Comparison of ENCODE assay signal across 10 cellular contexts in the genomic region with DNA sequence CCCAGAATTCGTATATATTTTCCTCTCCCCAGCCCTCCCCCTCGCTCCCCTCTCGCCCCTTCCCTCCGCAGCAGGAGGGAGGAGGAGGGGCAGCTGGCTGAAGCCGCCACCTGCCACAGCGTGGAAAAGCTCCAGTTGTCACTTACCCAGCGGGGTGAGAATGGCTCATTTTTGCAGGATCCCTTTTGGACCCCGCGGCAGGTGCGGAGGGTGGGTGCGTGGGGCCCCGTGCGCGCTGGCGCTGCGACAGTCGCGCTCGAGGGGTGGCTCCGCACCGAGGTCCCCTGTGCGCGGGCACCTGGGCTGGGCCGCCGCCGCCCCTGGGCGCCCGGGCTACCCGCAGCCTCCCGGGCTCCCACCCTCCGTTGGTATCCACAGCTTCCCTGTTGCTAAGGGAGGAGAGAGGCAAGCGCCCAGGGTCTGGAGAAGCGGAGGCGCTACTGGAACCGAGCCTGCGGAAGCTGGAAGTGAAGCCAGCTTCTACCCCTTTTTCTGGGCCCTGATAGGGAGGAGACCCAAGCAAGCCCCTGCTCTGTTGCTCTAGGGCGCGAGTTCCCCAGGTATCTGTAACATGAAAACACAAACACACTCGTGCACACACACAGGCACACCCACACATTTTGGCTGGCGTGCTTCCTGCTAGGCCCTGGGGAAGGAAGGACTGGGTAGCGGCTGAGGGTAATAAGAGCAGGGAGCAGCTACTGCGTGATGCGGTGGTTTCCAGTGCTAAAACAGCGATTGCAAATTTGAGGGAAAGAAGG. TPM values are rescaled to one million over a fixed set of nuclear protein-coding genes. Genes with fewer than 3 reads are reported as not detected.
DNase-seq lines count a peak whose midpoint lies in the region; ATAC-seq and TF ChIP-seq lines count a peak whose summit lies in the region.
"Had no signal": no experiment of that assay in that cellular context is flagged by ENCODE, and none has a peak within 500 bp of the region (broad histone marks: within the 10 kb centered on the region; RNA-seq: fewer than 3 reads in every experiment).

A gene with protein sequence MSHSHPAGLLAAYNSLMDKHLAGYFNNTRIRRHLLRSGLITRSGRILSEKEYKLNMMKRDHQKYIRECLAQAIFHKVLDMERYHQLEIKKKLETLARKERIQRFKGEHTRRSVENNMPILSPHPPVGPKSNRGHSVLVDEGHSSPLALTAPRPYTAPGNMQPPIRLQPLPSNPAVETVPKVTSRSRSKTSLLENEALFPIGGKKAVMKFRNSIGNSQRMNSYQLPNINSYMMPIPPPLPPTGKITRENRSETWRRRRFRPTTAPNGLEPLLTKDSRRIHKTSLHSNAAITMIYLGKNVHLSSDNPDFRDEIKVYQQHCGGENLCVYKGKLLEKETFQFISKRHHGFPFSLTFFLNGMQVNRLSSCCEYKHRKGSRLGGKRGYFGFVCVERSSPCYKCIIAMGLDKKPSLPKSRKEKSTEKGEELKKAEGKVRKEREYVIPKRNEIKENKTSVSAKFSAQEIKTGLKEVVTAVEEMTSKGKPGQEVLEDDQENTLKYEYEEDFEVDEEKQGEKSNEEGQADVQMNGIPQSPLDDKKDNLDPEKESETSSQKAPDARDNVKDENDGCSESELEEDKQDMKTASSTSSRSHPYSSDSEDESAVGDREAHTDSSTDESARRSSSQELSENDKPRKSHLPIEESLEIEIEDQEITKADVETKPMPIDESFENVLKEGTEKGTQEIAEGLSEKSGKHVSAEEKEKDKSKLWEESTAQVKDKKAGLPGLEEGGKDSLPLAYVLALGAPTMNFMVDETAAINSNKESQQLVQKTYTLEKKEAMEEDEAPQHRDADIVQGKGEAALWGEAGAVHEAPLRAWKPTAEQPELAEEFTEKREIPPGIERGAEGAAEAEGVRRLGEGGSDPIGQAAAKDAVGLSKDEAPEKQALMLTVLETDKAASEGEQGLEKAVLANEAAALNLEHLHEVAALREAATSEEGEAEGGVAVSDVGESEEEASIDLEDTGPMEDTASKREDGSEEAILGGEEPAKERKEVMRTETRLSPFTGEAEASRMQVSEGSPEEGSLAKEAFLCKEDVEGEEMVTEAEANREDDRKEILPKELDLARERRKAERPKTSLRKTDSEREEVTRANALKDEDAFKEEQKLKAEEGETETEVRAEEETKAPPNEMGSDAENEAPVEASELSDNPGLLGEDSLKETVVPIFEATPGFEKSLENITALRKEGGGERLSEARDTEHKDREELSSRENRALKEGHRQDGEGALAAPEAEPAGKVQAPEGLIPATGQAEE (N-terminal part only) (minus strand): TSS at position 442 of the 761 bp plus-strand sequence. CDS start 273 bp downstream, at position 169.

- H3K4me3 ChIP-seq in ascending aorta (peak within 1 kb of the TSS; percentile 37 to 42), left lung (no peak within 1 kb of the TSS), uterus (peak within 1 kb of the TSS; percentile 6 to 43)
- no peak within 1 kb of the TSS for H3K4me3 ChIP-seq in CD8-positive, alpha-beta memory T cell (ENCODE audit: low read length)

- POLR2A ChIA-PET in CD8-positive, alpha-beta memory T cell (lab: Charles Lee), result no interaction called here

- H3K9me3 ChIP-seq in ascending aorta (no peaks in the 10 kb centered on the region), left lung (peaks cover 0 to 10% of the 10 kb centered on the region in 2 donors), uterus (no peaks in the 10 kb centered on the region)
- no peaks in the 10 kb centered on the region for H3K9me3 ChIP-seq in CD8-positive, alpha-beta memory T cell (ENCODE audit: low read length)

- no peaks in the 10 kb centered on the region for H3K36me3 ChIP-seq in ascending aorta
- H3K36me3 ChIP-seq in left lung, result no peaks in the 10 kb centered on the region
- no peaks in the 10 kb centered on the region for H3K36me3 ChIP-seq in uterus
- no peaks in the 10 kb centered on the region for H3K36me3 ChIP-seq in CD8-positive, alpha-beta memory T cell (ENCODE audit: insufficient read depth, low read length)

- H3K36me3 Mint-ChIP-seq in CD8-positive, alpha-beta memory T cell, result no peaks in the 10 kb centered on the region

- DNase-seq in ascending aorta (ENCODE audit: low spot score in 2 of 2), result no peak
- peak in 1 of 2 donors; percentile 44 for DNase-seq in left lung
- DNase-seq in uterus, result peak in 1 of 2 donors; percentile 22
- DNase-seq in HuH-7.5 (ENCODE audit: low spot score), result no peak
- no peak for DNase-seq in CD8-positive, alpha-beta memory T cell

- H3K4me3 Mint-ChIP-seq in CD8-positive, alpha-beta memory T cell, result no peak within 1 kb of the TSS

- peaks cover 0 to 6% (median 0%) of the 10 kb centered on the region in 3 donors for H3K4me1 Mint-ChIP-seq in CD8-positive, alpha-beta memory T cell

- no peaks in the 10 kb centered on the region for H3K27me3 ChIP-seq in ascending aorta
- peaks cover 0 to 32% of the 10 kb centered on the region in 2 donors for H3K27me3 ChIP-seq in left lung
- no peaks in the 10 kb centered on the region for H3K27me3 ChIP-seq in uterus
- peaks cover 6% of the 10 kb centered on the region for H3K27me3 ChIP-seq in CD8-positive, alpha-beta memory T cell (ENCODE audit: insufficient read depth, low read length, poor library complexity, severe bottlenecking)

- TF ChIP-seq CTCF in ascending aorta (IDR thresholded peaks at IDR 0.05) (no peak), left lung (IDR thresholded peaks at IDR 0.05) (no peak), uterus (IDR thresholded peaks at IDR 0.05) (no peak)

- ATAC-seq in GM18517 (IDR thresholded peaks at IDR 0.05; ENCODE audit: unreplicated experiment) (peak; percentile 54), HG02885 (IDR thresholded peaks at IDR 0.05; ENCODE audit: poor library complexity, unreplicated experiment) (peak; percentile 69), left lung (peak; percentile 61), HG02938 (IDR thresholded peaks at IDR 0.05; ENCODE audit: unreplicated experiment) (no peak)

- H3K4me1 ChIP-seq in ascending aorta (peaks cover 0 to 6% of the 10 kb centered on the region in 2 donors), left lung (peaks cover 6% of the 10 kb centered on the region in 2 donors), uterus (no peaks in the 10 kb centered on the region)
- no peaks in the 10 kb centered on the region for H3K4me1 ChIP-seq in CD8-positive, alpha-beta memory T cell (ENCODE audit: insufficient read depth, low read length)

- intact Hi-C loops in ascending aorta (cut with DNase I), result no loop called here
- intact Hi-C loops in left lung (cut with DNase I), result no loop called here
- intact Hi-C loops in uterus (cut with DNase I; ENCODE audit: low total_unique reads), result no loop called here

- CTCF ChIA-PET in CD8-positive, alpha-beta memory T cell (lab: Charles Lee), result no interaction called here

- peaks cover 3 to 12% (median 10%) of the 10 kb centered on the region in 5 donors for H3K9me3 Mint-ChIP-seq in CD8-positive, alpha-beta memory T cell

- H3K27ac Mint-ChIP-seq in CD8-positive, alpha-beta memory T cell, result no peak within 1 kb of the TSS

- peaks cover 14 to 52% of the 10 kb centered on the region in 2 donors for H3K27me3 Mint-ChIP-seq in CD8-positive, alpha-beta memory T cell

- TF ChIP-seq POLR2A in uterus (IDR thresholded peaks at IDR 0.05), result no peak

- H3K27ac ChIP-seq in ascending aorta, result no peak within 1 kb of the TSS
- no peak within 1 kb of the TSS for H3K27ac ChIP-seq in left lung
- no peak within 1 kb of the TSS for H3K27ac ChIP-seq in uterus
- no peak within 1 kb of the TSS for H3K27ac ChIP-seq in CD8-positive, alpha-beta memory T cell (ENCODE audit: low read depth, low read length)

RNA-seq across cellular contexts. Expression of the gene that starts here (rescaled TPM):
- not detected for total RNA-seq in ascending aorta
- total RNA-seq in left lung, result 1 to 10 TPM in 1 of 2 donors, under 1 TPM in 1; 0.06 to 3.5 TPM
- 1 to 10 TPM in 1 of 4 donors, under 1 TPM in 3; under 0.01 to 3.7 (median 0.67) TPM for total RNA-seq in uterus
- not detected for total RNA-seq in CD8-positive, alpha-beta memory T cell
- polyA plus RNA-seq in CD8-positive, alpha-beta memory T cell, result not detected
- total RNA-seq: lung microvascular endothelial cell, NCI-H460 had no signal

Comparison
In these comparisons a context has a peak if more than half of its experiments do, and no peak if none do; other contexts are left out.
1. H3K4me3 ChIP-seq: peak in ascending aorta (2 of 2) and uterus (2 of 2); none in left lung (0 of 2) and CD8-positive, alpha-beta memory T cell (single experiment).